Comparison of ENCODE assay signal across 9 cellular contexts in genomic region chrX:102154900-102155805, GRCh38. TPM values are rescaled to one million over a fixed set of nuclear protein-coding genes. Genes with fewer than 3 reads are reported as not detected.
DNase-seq lines count a peak whose midpoint lies in the region; ATAC-seq and TF ChIP-seq lines count a peak whose summit lies in the region.
"Had no signal": no experiment of that assay in that cellular context is flagged by ENCODE, and none has a peak within 500 bp of the region (broad histone marks: within the 10 kb centered on the region; RNA-seq: fewer than 3 reads in every experiment).

No MANE protein-coding gene starts in this region.

- no peaks in the 10 kb centered on the region for H3K36me3 ChIP-seq in vagina

- peak overlapping the region in 46 of 59 donors; percentile 20 to 86 (median 68) for H3K27ac ChIP-seq in dorsolateral prefrontal cortex
- peak overlapping the region; percentile 48 for H3K27ac ChIP-seq in vagina

- H3K27me3 ChIP-seq in dorsolateral prefrontal cortex, result peaks cover 0 to 62% (median 12%) of the 10 kb centered on the region in 45 donors
- H3K27me3 ChIP-seq in vagina, result no peaks in the 10 kb centered on the region

- peaks cover 0 to 5% of the 10 kb centered on the region in 2 donors for H3K36me3 Mint-ChIP-seq in naive B cell

- no peak for TF ChIP-seq POLR2A in vagina (IDR thresholded peaks at IDR 0.05)

- no peaks in the 10 kb centered on the region for H3K4me1 ChIP-seq in vagina

- intact Hi-C loops in dorsolateral prefrontal cortex (cut with DNase I) (no loop called here), vagina (cut with DNase I) (no loop called here)

- TF ChIP-seq CTCF in dorsolateral prefrontal cortex (IDR thresholded peaks at IDR 0.05 in 54 of 56, conservative IDR thresholded peaks at IDR 0.05 in 2 of 56; ENCODE audit: low read depth in 1 of 56, partially characterized antibody in 56 of 56), result no peak
- TF ChIP-seq CTCF in vagina (IDR thresholded peaks at IDR 0.05), result no peak

- H3K9me3 Mint-ChIP-seq in naive B cell, result peaks cover 0 to 7% (median 0%) of the 10 kb centered on the region in 7 donors

- H3K4me3 Mint-ChIP-seq in naive B cell, result peak overlapping the region; percentile 86 to 96 (median 92)

- peak in 3 of 5 experiments; percentile 6 to 46 (median 7) for DNase-seq in T-helper 2 cell
- peak in 3 of 10 donors; percentile 15 to 34 (median 25) for DNase-seq in dorsolateral prefrontal cortex
- DNase-seq in naive B cell, result peak; percentile 2
- no peak for DNase-seq in vagina (ENCODE audit: extremely low spot score in 2 of 2)
- DNase-seq in Kasumi-1 (lab: John Stamatoyannopoulos, UW), result no peak
- no peak for DNase-seq in mucosa of gallbladder (ENCODE audit: low spot score)

- H3K4me1 Mint-ChIP-seq in naive B cell, result peaks cover 15 to 20% (median 18%) of the 10 kb centered on the region in 3 donors

- ATAC-seq in GM18868 (IDR thresholded peaks at IDR 0.05; ENCODE audit: unreplicated experiment) (peak; percentile 43), HG03039 (IDR thresholded peaks at IDR 0.05; ENCODE audit: unreplicated experiment) (peak; percentile 37), naive B cell (ENCODE audit: low read depth in 2 of 2) (peak; percentile 38 to 48)

- H3K27ac Mint-ChIP-seq in naive B cell, result peak overlapping the region in 5 of 6 donors; percentile 40 to 97 (median 81)

- H3K4me3 ChIP-seq in dorsolateral prefrontal cortex (peak overlapping the region; percentile 38 to 78 (median 58)), vagina (peak overlapping the region; percentile 42 to 45)

- peaks cover 4 to 40% (median 29%) of the 10 kb centered on the region in 3 donors for H3K27me3 Mint-ChIP-seq in naive B cell

- H3K9me3 ChIP-seq in vagina, result no peaks in the 10 kb centered on the region

RNA-seq across cellular contexts. Expression of gene BEX5, which starts 0.6 kb away (rescaled TPM):
- total RNA-seq in dorsolateral prefrontal cortex, result 100 to 1,000 TPM in 10 of 120 experiments, 10 to 100 TPM in 110; 15.5 to 119 (median 65.0) TPM
- 1 to 10 TPM in 1 of 6 donors, under 1 TPM in 2, not detected in 3; 0.52 to 1.8 (median 0.96) TPM for polyA plus RNA-seq in naive B cell (ENCODE audit: low read depth in 6 of 6)
- not detected for total RNA-seq in vagina
- 41.1 TPM for total RNA-seq in mucosa of gallbladder
- total RNA-seq: myocyte had no signal

RNA-seq across cellular contexts. Expression of gene TCEAL6, which starts 12.9 kb away (rescaled TPM):
- 10 to 100 TPM; 12.3 to 81.9 (median 47.7) TPM for total RNA-seq in dorsolateral prefrontal cortex
- not detected for polyA plus RNA-seq in naive B cell (ENCODE audit: low read depth in 6 of 6)
- total RNA-seq in vagina, result 1.7 TPM
- not detected for total RNA-seq in mucosa of gallbladder
- total RNA-seq: myocyte had no signal

RNA-seq across cellular contexts. Expression of gene TCEAL2, which starts 29.7 kb away (rescaled TPM):
- total RNA-seq in dorsolateral prefrontal cortex, result 100 to 1,000 TPM in 76 of 120 experiments, 10 to 100 TPM in 44; 37.1 to 178 (median 110) TPM
- not detected for polyA plus RNA-seq in naive B cell (ENCODE audit: low read depth in 6 of 6)
- total RNA-seq in vagina, result 14.7 TPM
- total RNA-seq in mucosa of gallbladder, result 10.5 TPM
- total RNA-seq: myocyte had no signal

RNA-seq across cellular contexts. Expression of gene TCP11X1, which starts 59.9 kb away (rescaled TPM):
- total RNA-seq in dorsolateral prefrontal cortex (under 1 TPM in 8 of 120 experiments, not detected in 112; 0.34 to 0.89 (median 0.50) TPM), vagina (not detected), mucosa of gallbladder (not detected)
- not detected for polyA plus RNA-seq in naive B cell (ENCODE audit: low read depth in 6 of 6)
- total RNA-seq: myocyte had no signal

Comparison
In these comparisons a context has a peak if more than half of its experiments do, and no peak if none do; other contexts are left out.
1. DNase-seq: peak in T-helper 2 cell (3 of 5) and naive B cell (single experiment); none in vagina (0 of 2), Kasumi-1 (0 of 2) and mucosa of gallbladder (single experiment).
2. Peak in every context shown above with its lines, with median percentiles within 50 percentile points of each other: ATAC-seq.